ENCODE assay signal across 24 cellular contexts in genomic region chr2:120720176-120720575, GRCh38. TPM values are rescaled to one million over a fixed set of nuclear protein-coding genes. Genes with fewer than 3 reads are reported as not detected.
"Had no signal": no experiment of that assay in that cellular context is flagged by ENCODE, and none has a peak within 500 bp of the region (broad histone marks: within the 10 kb centered on the region; RNA-seq: fewer than 3 reads in every experiment).

No MANE protein-coding gene starts in this region.

- DNase-seq: activated CD4-positive, alpha-beta T cell treated with anti-CD3 and anti-CD28 coated beads for 48 hours; activated CD4-positive, alpha-beta T cell treated with anti-CD3 and anti-CD28 coated beads, Interleukin-2, amount 50 U/mL, for 48 hours; activated CD8-positive, alpha-beta memory T cell treated with anti-CD3 and anti-CD28 coated beads for 24 hours; dermis blood vessel endothelial cell; effector CD4-positive, alpha-beta T cell; esophagus squamous epithelium; foreskin melanocyte; heart right ventricle; left lung; right lobe of liver; small intestine; stimulated activated CD4-positive, alpha-beta T cell treated with anti-CD3 and anti-CD28 coated beads, Interleukin-1b, Interleukin-23, amount 100 ng/mL, for 48 hours; stimulated activated naive B cell treated with anti-CD40 and anti-IgM and Interleukin-4, amounts not matched to agents 10 μg/mL and 1 μg/mL and 100 μg/mL, for 72 hours had no signal

- H3K4me3 Mint-ChIP-seq: activated T-helper 1 cell treated with anti-CD3 and anti-CD28 coated beads, Interleukin-12 subunit alpha, Interleukin-12 subunit beta, Interleukin-2, Interleukin-4 antibody, amounts not matched to agents 30 ng/mL and 10 ng/mL and 1 ng/mL, durations not matched to agents 14 hours and 24 hours and 36 hours; central memory CD8-positive, alpha-beta T cell; nephron; stimulated activated naive B cell treated with anti-CD40 and anti-IgM and Interleukin-4, amounts not matched to agents 10 μg/mL and 1 μg/mL and 100 μg/mL, for 72 hours had no signal

- H3K9me3 ChIP-seq: breast epithelium, esophagus squamous epithelium, left lung, neutrophil, right lobe of liver, tibial nerve had no signal

- H3K4me1 ChIP-seq: breast epithelium, left lung, right lobe of liver, tibial nerve had no signal

- H3K4me3 ChIP-seq: breast epithelium, esophagus squamous epithelium, heart right ventricle, left lung, right lobe of liver, tibial nerve had no signal

- H3K36me3 Mint-ChIP-seq: activated naive CD4-positive, alpha-beta T cell treated with anti-CD3 and anti-CD28 coated beads, Interleukin-2, amount 50 U/mL, for 72 hours; stimulated activated naive B cell treated with anti-CD40 and anti-IgM and Interleukin-4, amounts not matched to agents 10 μg/mL and 1 μg/mL and 100 μg/mL, for 72 hours had no signal

- H3K27ac ChIP-seq: breast epithelium, epithelial cell of prostate, esophagus squamous epithelium, heart right ventricle, left lung, neutrophil, right lobe of liver, tibial nerve, VCaP had no signal

- H3K36me3 ChIP-seq: breast epithelium, esophagus squamous epithelium, heart right ventricle, left lung, neutrophil, right lobe of liver, tibial nerve had no signal

- H3K27ac Mint-ChIP-seq: activated T-helper 1 cell treated with anti-CD3 and anti-CD28 coated beads, Interleukin-12 subunit alpha, Interleukin-12 subunit beta, Interleukin-2, Interleukin-4 antibody, amounts not matched to agents 30 ng/mL and 10 ng/mL and 1 ng/mL, durations not matched to agents 14 hours and 24 hours and 36 hours; progenitor cell of endocrine pancreas had no signal

- ATAC-seq: activated naive CD4-positive, alpha-beta T cell treated with anti-CD3 and anti-CD28 coated beads, Interleukin-2, amount 50 U/mL, for 72 hours; left lung; right lobe of liver; stimulated activated naive B cell treated with anti-CD40 and anti-IgM and Interleukin-4, amounts not matched to agents 10 μg/mL and 1 μg/mL and 100 μg/mL, for 72 hours had no signal

- H3K9me3 Mint-ChIP-seq: activated T-helper 1 cell treated with anti-CD3 and anti-CD28 coated beads, Interleukin-12 subunit alpha, Interleukin-12 subunit beta, Interleukin-2, Interleukin-4 antibody, amounts not matched to agents 30 ng/mL and 10 ng/mL and 1 ng/mL, durations not matched to agents 14 hours and 24 hours and 36 hours; central memory CD8-positive, alpha-beta T cell had no signal

- H3K27me3 ChIP-seq: breast epithelium, right lobe of liver, tibial nerve had no signal

- H3K4me1 Mint-ChIP-seq: central memory CD8-positive, alpha-beta T cell; stimulated activated naive B cell treated with anti-CD40 and anti-IgM and Interleukin-4, amounts not matched to agents 10 μg/mL and 1 μg/mL and 100 μg/mL, for 72 hours had no signal

RNA-seq across cellular contexts. Expression of gene GLI2, which starts 15.5 kb away (rescaled TPM):
- total RNA-seq: activated naive CD4-positive, alpha-beta T cell treated with anti-CD3 and anti-CD28 coated beads, Interleukin-2, amount 50 U/mL, for 72 hours; lung microvascular endothelial cell had no signal
